ENCODE assay signal across 31 cellular contexts in the genomic region with DNA sequence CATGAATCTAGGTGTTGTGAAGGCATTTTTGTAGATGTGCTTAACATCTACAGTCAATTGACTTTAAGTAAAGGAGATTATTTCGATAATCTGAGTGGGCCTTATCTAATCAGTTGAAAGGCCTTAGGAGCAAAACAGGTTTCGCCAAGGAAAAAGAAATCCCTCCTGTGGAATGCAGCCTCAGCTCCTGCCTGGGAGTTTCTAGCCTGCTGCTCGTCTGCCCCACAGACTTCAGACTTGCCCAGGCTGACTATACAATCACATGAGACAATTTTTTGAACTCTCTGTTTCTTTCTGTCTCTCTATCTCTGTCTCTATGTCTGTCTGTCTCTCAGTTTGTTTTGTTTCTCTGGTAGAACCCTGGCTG.
"Had no signal": no experiment of that assay in that cellular context is flagged by ENCODE, and none has a peak within 500 bp of the region (broad histone marks: within the 10 kb centered on the region; RNA-seq: fewer than 3 reads in every experiment).

No MANE protein-coding gene starts in this region.

- H3K4me1 Mint-ChIP-seq: activated CD4-positive, alpha-beta T cell treated with anti-CD3 and anti-CD28 coated beads, Interleukin-2, amount 10 ng/mL, durations not matched to agents 7 days and 5 days; activated naive CD4-positive, alpha-beta T cell treated with anti-CD3 and anti-CD28 coated beads, Interleukin-2, amount 10 ng/mL, durations not matched to agents 7 days and 5 days; activated naive CD8-positive, alpha-beta T cell treated with anti-CD3 and anti-CD28 coated beads, Interleukin-2, amount 10 ng/mL, durations not matched to agents 7 days and 5 days had no signal

- H3K36me3 Mint-ChIP-seq: activated naive CD4-positive, alpha-beta T cell treated with anti-CD3 and anti-CD28 coated beads, Interleukin-2, amount 10 ng/mL, durations not matched to agents 7 days and 5 days; activated naive CD4-positive, alpha-beta T cell treated with anti-CD3 and anti-CD28 coated beads, Interleukin-2, amount 50 U/mL, for 72 hours; activated naive CD8-positive, alpha-beta T cell treated with anti-CD3 and anti-CD28 coated beads, Interleukin-2, amount 10 ng/mL, durations not matched to agents 7 days and 5 days; brain; WTC11 had no signal

- ATAC-seq: foreskin keratinocyte, gastrocnemius medialis, heart left ventricle, WTC11 had no signal

- H3K27me3 ChIP-seq: ascending aorta, breast epithelium, cardiac muscle cell, colonic mucosa, esophagus muscularis mucosa, foreskin keratinocyte, gastrocnemius medialis, heart left ventricle had no signal

- H3K4me1 ChIP-seq: ascending aorta, breast epithelium, colonic mucosa, foreskin keratinocyte, gastrocnemius medialis, heart left ventricle had no signal

- H3K27me3 Mint-ChIP-seq: activated CD4-positive, alpha-beta memory T cell treated with anti-CD3 and anti-CD28 coated beads, Interleukin-2, amount 10 ng/mL, durations not matched to agents 7 days and 5 days; activated CD4-positive, alpha-beta T cell treated with anti-CD3 and anti-CD28 coated beads, Interleukin-2, amount 10 ng/mL, durations not matched to agents 7 days and 5 days; activated naive CD4-positive, alpha-beta T cell treated with anti-CD3 and anti-CD28 coated beads, Interleukin-2, amount 10 ng/mL, durations not matched to agents 7 days and 5 days; activated naive CD8-positive, alpha-beta T cell treated with anti-CD3 and anti-CD28 coated beads, Interleukin-2, amount 10 ng/mL, durations not matched to agents 7 days and 5 days; activated T-cell treated with anti-CD3 and anti-CD28 coated beads, Interleukin-2, amount 50 U/mL, for 24 hours had no signal

- DNase-seq: activated CD4-positive, alpha-beta memory T cell treated with anti-CD3 and anti-CD28 coated beads, Interleukin-2, amount 10 ng/mL, durations not matched to agents 7 days and 5 days; activated CD4-positive, alpha-beta T cell treated with anti-CD3 and anti-CD28 coated beads for 1 hour; activated CD4-positive, alpha-beta T cell treated with anti-CD3 and anti-CD28 coated beads for 4 hours; activated CD4-positive, alpha-beta T cell treated with anti-CD3 and anti-CD28 coated beads, Interleukin-2, amount 10 ng/mL, durations not matched to agents 7 days and 5 days; activated CD4-positive, alpha-beta T cell treated with anti-CD3 and anti-CD28 coated beads, Interleukin-2, amount 50 U/mL, for 4 hours; activated CD8-positive, alpha-beta memory T cell treated with anti-CD3 and anti-CD28 coated beads, Interleukin-2, amount 50 U/mL, for 48 hours; activated gamma-delta T cell; activated naive CD4-positive, alpha-beta T cell; activated naive CD4-positive, alpha-beta T cell treated with anti-CD3 and anti-CD28 coated beads, Interleukin-2, amount 10 ng/mL, durations not matched to agents 7 days and 5 days; activated naive CD8-positive, alpha-beta T cell treated with anti-CD3 and anti-CD28 coated beads, Interleukin-2, amount 10 ng/mL, durations not matched to agents 7 days and 5 days; activated T-cell treated with anti-CD3 and anti-CD28 coated beads for 4 hours; activated T-cell treated with anti-CD3 and anti-CD28 coated beads, Interleukin-2, amount 50 U/mL, for 24 hours; activated T-cell treated with anti-CD3 and anti-CD28 coated beads, Interleukin-2, amount 50 U/mL, for 72 hours; central memory CD4-positive, alpha-beta T cell; cerebellar nuclear complex; colonic mucosa; effector memory CD4-positive, alpha-beta T cell; erythroblast; foreskin keratinocyte; gastrocnemius medialis; glutamatergic neuron; heart left ventricle; T-helper 2 cell had no signal

- H3K36me3 ChIP-seq: ascending aorta, breast epithelium, cardiac muscle cell, colonic mucosa, esophagus muscularis mucosa, gastrocnemius medialis, heart left ventricle had no signal

- H3K4me3 ChIP-seq: ascending aorta, breast epithelium, cardiac muscle cell, colonic mucosa, esophagus muscularis mucosa, gastrocnemius medialis, heart left ventricle had no signal

- H3K27ac Mint-ChIP-seq: activated CD4-positive, alpha-beta memory T cell treated with anti-CD3 and anti-CD28 coated beads, Interleukin-2, amount 10 ng/mL, durations not matched to agents 7 days and 5 days; activated CD4-positive, alpha-beta T cell treated with anti-CD3 and anti-CD28 coated beads, Interleukin-2, amount 10 ng/mL, durations not matched to agents 7 days and 5 days; activated naive CD4-positive, alpha-beta T cell treated with anti-CD3 and anti-CD28 coated beads, Interleukin-2, amount 10 ng/mL, durations not matched to agents 7 days and 5 days; activated naive CD4-positive, alpha-beta T cell treated with anti-CD3 and anti-CD28 coated beads, Interleukin-2, amount 50 U/mL, for 72 hours; activated naive CD8-positive, alpha-beta T cell treated with anti-CD3 and anti-CD28 coated beads, Interleukin-2, amount 10 ng/mL, durations not matched to agents 7 days and 5 days; activated T-cell treated with anti-CD3 and anti-CD28 coated beads, Interleukin-2, amount 50 U/mL, for 24 hours; activated T-cell treated with anti-CD3 and anti-CD28 coated beads, Interleukin-2, amount 50 U/mL, for 72 hours; brain; WTC11 had no signal

- H3K9me3 Mint-ChIP-seq: activated CD4-positive, alpha-beta memory T cell treated with anti-CD3 and anti-CD28 coated beads, Interleukin-2, amount 10 ng/mL, durations not matched to agents 7 days and 5 days; activated CD4-positive, alpha-beta T cell treated with anti-CD3 and anti-CD28 coated beads, Interleukin-2, amount 10 ng/mL, durations not matched to agents 7 days and 5 days had no signal

- H3K9me3 ChIP-seq: ascending aorta, breast epithelium, colonic mucosa, esophagus muscularis mucosa, gastrocnemius medialis had no signal

- H3K4me3 Mint-ChIP-seq: activated CD4-positive, alpha-beta memory T cell treated with anti-CD3 and anti-CD28 coated beads, Interleukin-2, amount 10 ng/mL, durations not matched to agents 7 days and 5 days; activated CD4-positive, alpha-beta T cell treated with anti-CD3 and anti-CD28 coated beads, Interleukin-2, amount 10 ng/mL, durations not matched to agents 7 days and 5 days; activated naive CD4-positive, alpha-beta T cell treated with anti-CD3 and anti-CD28 coated beads, Interleukin-2, amount 10 ng/mL, durations not matched to agents 7 days and 5 days; activated naive CD8-positive, alpha-beta T cell treated with anti-CD3 and anti-CD28 coated beads, Interleukin-2, amount 10 ng/mL, durations not matched to agents 7 days and 5 days; activated T-cell treated with anti-CD3 and anti-CD28 coated beads, Interleukin-2, amount 50 U/mL, for 24 hours; activated T-cell treated with anti-CD3 and anti-CD28 coated beads, Interleukin-2, amount 50 U/mL, for 72 hours; brain; WTC11 had no signal

- H3K27ac ChIP-seq: ascending aorta, breast epithelium, cardiac muscle cell, colonic mucosa, esophagus muscularis mucosa, foreskin keratinocyte, gastrocnemius medialis, heart left ventricle, VCaP had no signal
